Comparison of ENCODE assay signal across 19 cellular contexts in the genomic region with DNA sequence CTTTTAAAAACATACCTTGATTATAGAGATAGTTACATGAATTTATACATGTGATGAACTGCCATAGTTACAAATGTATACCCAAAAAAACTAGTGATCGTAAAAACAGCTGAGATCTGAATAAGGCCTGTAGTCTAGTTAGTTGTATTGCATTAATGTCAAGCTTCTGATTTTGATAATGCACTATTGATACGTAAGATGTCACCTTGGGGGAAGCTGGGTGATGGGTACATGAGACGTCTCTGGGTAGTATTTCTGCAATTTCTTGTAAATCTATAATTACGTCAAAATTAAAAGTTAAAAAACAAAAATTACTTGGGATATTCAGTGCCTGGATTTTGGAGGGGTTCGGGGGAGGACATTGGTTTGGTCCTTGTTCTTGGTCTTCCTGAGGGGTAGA.
DNase-seq lines count a peak whose midpoint lies in the region; ATAC-seq and TF ChIP-seq lines count a peak whose summit lies in the region.
"Had no signal": no experiment of that assay in that cellular context is flagged by ENCODE, and none has a peak within 500 bp of the region (broad histone marks: within the 10 kb centered on the region; RNA-seq: fewer than 3 reads in every experiment).

No MANE protein-coding gene starts in this region.

- H3K14ac ChIP-seq in mesenchymal stem cell (ENCODE audit: low read length in 2 of 2) = no peak overlapping the region

- CTCF ChIA-PET in HEK293 (lab: Yijun Ruan, JAX) = interaction anchor here (0.7 to 0.9 kb wide), 3 partner anchors 12 to 59 kb away, joined by 3 read pairs; no protein-coding TSS in a partner anchor

- no peak overlapping the region for H3K27ac Mint-ChIP-seq in GM23338

- no peak overlapping the region for H4K91ac ChIP-seq in mesenchymal stem cell (ENCODE audit: low read length)

- ATAC-seq in GM23338 = no peak
- ATAC-seq: activated CD4-positive, CD25-positive, alpha-beta regulatory T cell treated with anti-CD3 and anti-CD28 coated beads, Interleukin-2, amount 50 U/mL, for 24 hours; left colon; right lobe of liver had no signal

- H4K20me1 ChIP-seq in Loucy (ENCODE audit: insufficient read depth, low read length, poor library complexity, severe bottlenecking) = no peaks in the 10 kb centered on the region
- H4K20me1 ChIP-seq in GM23338 (replicated peaks; ENCODE audit: insufficient read depth) = no peaks in the 10 kb centered on the region

- WGBS in mesenchymal stem cell = 96% methylated on average over 2 of the region's 5 CpGs
- WGBS in testis, 2 donors = 96 to 97% methylated on average over 5 of the region's 5 CpGs

- TF ChIP-seq POLR2A in testis (IDR thresholded peaks at IDR 0.05) = no peak

- no peak overlapping the region for H2BK15ac ChIP-seq in mesenchymal stem cell (ENCODE audit: low read depth, poor library complexity, severe bottlenecking)

- no peaks in the 10 kb centered on the region for H3K9me2 ChIP-seq in Loucy (replicated peaks; ENCODE audit: low read depth, low read length)
- no peaks in the 10 kb centered on the region; the same call in 1 of the 2 replicates for H3K9me2 ChIP-seq in GM23338 (ENCODE audit: insufficient read depth)

- H3K4me1 ChIP-seq in HEK293 (ENCODE audit: control insufficient read depth, insufficient read depth, low read length) = no peaks in the 10 kb centered on the region
- peaks cover 47% of the 10 kb centered on the region for H3K4me1 ChIP-seq in Loucy (ENCODE audit: insufficient read depth, low read length, poor library complexity, severe bottlenecking)
- no peaks in the 10 kb centered on the region for H3K4me1 ChIP-seq in mesenchymal stem cell (ENCODE audit: control insufficient read depth, insufficient read depth, low read depth, low read length)
- H3K4me1 ChIP-seq in testis = peaks cover 20% of the 10 kb centered on the region
- no peaks in the 10 kb centered on the region for H3K4me1 ChIP-seq in GM23338 (ENCODE audit: insufficient read depth)

- no peak overlapping the region for H2BK12ac ChIP-seq in mesenchymal stem cell (ENCODE audit: low read length in 2 of 2)

- H2AK5ac ChIP-seq in mesenchymal stem cell (ENCODE audit: low read length, severe bottlenecking) = no peak overlapping the region

- no peak for DNase-seq in mesenchymal stem cell
- DNase-seq in testis = no peak
- no peak for DNase-seq in NAMALWA (ENCODE audit: low spot score)
- no peak for DNase-seq in GM23338 (ENCODE audit: low spot score)
- DNase-seq in epidermal melanocyte (ENCODE audit: insufficient read length, low spot score) = no peak
- DNase-seq: DND-41; HCEC 1CT; left colon; NCI-H2029 treated with DMSO at 0.1 percent for 48 hours; NCI-H446 treated with DMSO at 0.1 percent for 48 hours; NK-92 treated with Interleukin-12 subunit alpha and Interleukin-12 subunit beta, amount 100 ng/mL, for 24 hours; occipital lobe; right lobe of liver; stimulated activated CD4-positive, alpha-beta T cell treated with anti-CD3 and anti-CD28 coated beads, Interleukin-2, amount 100 ng/mL, for 24 hours had no signal

- no peak overlapping the region for H3K4me3 Mint-ChIP-seq in GM23338

- no peak overlapping the region for H3K18ac ChIP-seq in mesenchymal stem cell (ENCODE audit: low read depth in 1 of 2, low read length in 2 of 2)

- H3F3A ChIP-seq in Loucy (ENCODE audit: low read depth) (no peaks in the 10 kb centered on the region), GM23338 (replicated peaks; ENCODE audit: low read depth) (no peaks in the 10 kb centered on the region)

- H3K36me3 ChIP-seq in HEK293 (ENCODE audit: control insufficient read depth in 2 of 2, insufficient read depth in 1 of 2, low read length in 2 of 2) = no peaks in the 10 kb centered on the region
- H3K36me3 ChIP-seq in Loucy (ENCODE audit: insufficient read depth, low read length) = no peaks in the 10 kb centered on the region
- H3K36me3 ChIP-seq in mesenchymal stem cell (ENCODE audit: control insufficient read depth in 1 of 2, insufficient read depth in 2 of 2, low read depth in 1 of 2, low read length in 2 of 2) = peaks cover 0 to 8% of the 10 kb centered on the region in 2 experiments
- H3K36me3 ChIP-seq in testis (ENCODE audit: low read depth, missing control alignments) = no peaks in the 10 kb centered on the region
- H3K36me3 ChIP-seq in GM23338 (ENCODE audit: insufficient read depth) = no peaks in the 10 kb centered on the region
- H3K36me3 ChIP-seq: Peyer's patch, right lobe of liver had no signal

- POLR2A ChIA-PET in HEK293 (lab: Yijun Ruan, JAX) = no interaction called here

- H3K27ac ChIP-seq in HEK293 (ENCODE audit: extremely low read depth, low read depth, low read length) = no peak overlapping the region
- no peak overlapping the region for H3K27ac ChIP-seq in mesenchymal stem cell (ENCODE audit: low read length, poor library complexity, severe bottlenecking)
- H3K27ac ChIP-seq in testis = peak overlapping the region; percentile 42 to 74
- H3K27ac ChIP-seq in GM23338 (ENCODE audit: low read depth) = no peak overlapping the region
- H3K27ac ChIP-seq: SK-N-MC had no signal

- H4K8ac ChIP-seq in mesenchymal stem cell (ENCODE audit: low read length) = no peak overlapping the region

- no peak overlapping the region for H2BK5ac ChIP-seq in mesenchymal stem cell (ENCODE audit: low read depth, low read length, poor library complexity, severe bottlenecking)

- no peak for TF ChIP-seq CTCF in HEK293 (tag by site-specific recombination; IDR thresholded peaks at IDR 0.05)
- no peak for TF ChIP-seq CTCF in Loucy (conservative IDR thresholded peaks at IDR 0.05; ENCODE audit: low read length)
- no peak for TF ChIP-seq CTCF in testis (IDR thresholded peaks at IDR 0.05)
- TF ChIP-seq CTCF in GM23338 (conservative IDR thresholded peaks at IDR 0.05; ENCODE audit: low read depth in 2 of 2) = no peak

- H3K9ac ChIP-seq in Loucy (ENCODE audit: low read depth, low read length, poor library complexity, severe bottlenecking) (no peak overlapping the region), mesenchymal stem cell (ENCODE audit: low read length) (peak overlapping the region; percentile 74)

- H3K4ac ChIP-seq in mesenchymal stem cell (ENCODE audit: low read depth in 1 of 2, low read length in 2 of 2) = no peak overlapping the region

- no peak overlapping the region for H2BK120ac ChIP-seq in mesenchymal stem cell (ENCODE audit: low read depth, low read length)

- H3K27me3 Mint-ChIP-seq in GM23338 (ENCODE audit: insufficient read depth, low read depth, poor library complexity) = peaks cover 2% of the 10 kb centered on the region

- H3K4me1 Mint-ChIP-seq in GM23338 = peaks cover 4% of the 10 kb centered on the region; the same call in 2 of the 3 replicates

- no peaks in the 10 kb centered on the region for H3K9me3 Mint-ChIP-seq in GM23338

- no peaks in the 10 kb centered on the region for H3K36me3 Mint-ChIP-seq in GM23338 (ENCODE audit: low read depth)

- H3K79me1 ChIP-seq in mesenchymal stem cell (replicated peaks; ENCODE audit: low read length, poor library complexity, severe bottlenecking) = peaks cover 39% of the 10 kb centered on the region

- no peaks in the 10 kb centered on the region for H3K27me3 ChIP-seq in Loucy (ENCODE audit: insufficient read depth, low read length, poor library complexity, severe bottlenecking)
- no peaks in the 10 kb centered on the region for H3K27me3 ChIP-seq in mesenchymal stem cell (ENCODE audit: control insufficient read depth in 1 of 2, insufficient read depth in 1 of 2, low read length in 2 of 2)
- no peaks in the 10 kb centered on the region for H3K27me3 ChIP-seq in testis
- no peaks in the 10 kb centered on the region for H3K27me3 ChIP-seq in GM23338 (ENCODE audit: insufficient read depth)
- H3K27me3 ChIP-seq: Peyer's patch, right lobe of liver had no signal

- intact Hi-C loops in testis (cut with DNase I; ENCODE audit: low total_unique reads) = no loop called here

- no peak overlapping the region for H3K4me2 ChIP-seq in Loucy (ENCODE audit: low read depth, low read length, poor library complexity, severe bottlenecking)
- H3K4me2 ChIP-seq in mesenchymal stem cell (ENCODE audit: low read length, poor library complexity, severe bottlenecking) = no peak overlapping the region
- no peak overlapping the region for H3K4me2 ChIP-seq in GM23338

- H3K79me2 ChIP-seq in Loucy (ENCODE audit: insufficient read depth, low read length) (no peaks in the 10 kb centered on the region), GM23338 (replicated peaks; ENCODE audit: insufficient read depth) (no peaks in the 10 kb centered on the region)

- H2AFZ ChIP-seq in Loucy (ENCODE audit: low read length) (peak overlapping the region; percentile 17), mesenchymal stem cell (ENCODE audit: low read depth, low read length) (no peak overlapping the region), GM23338 (no peak overlapping the region)

- H3K9me3 ChIP-seq in HEK293 (ENCODE audit: control insufficient read depth, insufficient read depth, low read depth, low read length) (no peaks in the 10 kb centered on the region), Loucy (ENCODE audit: insufficient read depth, low read depth, low read length) (no peaks in the 10 kb centered on the region), mesenchymal stem cell (ENCODE audit: control insufficient read depth, low read length) (no peaks in the 10 kb centered on the region), testis (no peaks in the 10 kb centered on the region)
- H3K9me3 ChIP-seq: Peyer's patch, right lobe of liver had no signal

- no peak overlapping the region for H3K4me3 ChIP-seq in HEK293 (ENCODE audit: low read depth, low read length)
- no peak overlapping the region for H3K4me3 ChIP-seq in Loucy (ENCODE audit: low read length, poor library complexity, severe bottlenecking)
- no peak overlapping the region for H3K4me3 ChIP-seq in mesenchymal stem cell (ENCODE audit: insufficient read depth in 1 of 2, low read depth in 1 of 2, low read length in 2 of 2)
- no peak overlapping the region for H3K4me3 ChIP-seq in testis
- H3K4me3 ChIP-seq in GM23338 = no peak overlapping the region
- H3K4me3 ChIP-seq: right lobe of liver, SK-N-MC had no signal

- H3K23ac ChIP-seq in mesenchymal stem cell (ENCODE audit: low read length in 2 of 2) = no peak overlapping the region

TF ChIP-seq in HEK293, 187 proteins besides CTCF, POLR2A, EP300 and RAD21:
- TF ChIP-seq ZNF138 (tag by site-specific recombination; IDR thresholded peaks at IDR 0.05; ENCODE audit: borderline replicate concordance) (no peak), ZNF529 (tag by site-specific recombination; IDR thresholded peaks at IDR 0.05; ENCODE audit: insufficient replicate concordance) (peak; percentile 98)

TF ChIP-seq in GM23338, 12 proteins besides CTCF, POLR2A, EP300 and RAD21 (continues in another document):
- TF ChIP-seq EZH2phosphoT487 (IDR thresholded peaks at IDR 0.05; ENCODE audit: unreplicated experiment) (no peak), ZNF114 (CRISPR knock-in tag; IDR thresholded peaks at IDR 0.05) (no peak), JUNB (IDR thresholded peaks at IDR 0.05; ENCODE audit: unreplicated experiment) (no peak), POLR2AphosphoS5 (IDR thresholded peaks at IDR 0.05; ENCODE audit: low read depth) (no peak)

Comparison
In these comparisons a context has a peak if more than half of its experiments do, and no peak if none do; other contexts are left out.
1. H3K27ac ChIP-seq: peak in testis (2 of 2); none in HEK293 (single experiment), mesenchymal stem cell (single experiment) and GM23338 (single experiment).